1 cellular context compared by ENCODE assay signal in genomic region chr12:48119078-48119833, GRCh38.
TF ChIP-seq lines count a peak whose summit lies in the region.

Gene PFKM, plus strand, starts transcription at chr12:48119364. Its CDS starts 3,411 bp downstream, at chr12:48122775.

TF ChIP-seq in SK-N-SH, 30 proteins besides CTCF, POLR2A, EP300 and RAD21 (continued from another document):
- peak; percentile 88 for TF ChIP-seq MXI1 (IDR thresholded peaks at IDR 0.05; ENCODE audit: low read depth, low read length)
- no peak for TF ChIP-seq ELF1 (IDR thresholded peaks at IDR 0.05)
- TF ChIP-seq MAX (IDR thresholded peaks at IDR 0.05; ENCODE audit: low read depth): no peak
- TF ChIP-seq, protein P1, sequence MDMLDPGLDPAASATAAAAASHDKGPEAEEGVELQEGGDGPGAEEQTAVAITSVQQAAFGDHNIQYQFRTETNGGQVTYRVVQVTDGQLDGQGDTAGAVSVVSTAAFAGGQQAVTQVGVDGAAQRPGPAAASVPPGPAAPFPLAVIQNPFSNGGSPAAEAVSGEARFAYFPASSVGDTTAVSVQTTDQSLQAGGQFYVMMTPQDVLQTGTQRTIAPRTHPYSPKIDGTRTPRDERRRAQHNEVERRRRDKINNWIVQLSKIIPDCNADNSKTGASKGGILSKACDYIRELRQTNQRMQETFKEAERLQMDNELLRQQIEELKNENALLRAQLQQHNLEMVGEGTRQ (IDR thresholded peaks at IDR 0.05; ENCODE audit: borderline replicate concordance, low read depth, low read length): no peak
- peak; percentile 85 for TF ChIP-seq CHD2 (IDR thresholded peaks at IDR 0.05; ENCODE audit: low read length, partially characterized antibody)
- peak; percentile 92 for TF ChIP-seq POLR2AphosphoS5 (IDR thresholded peaks at IDR 0.05; ENCODE audit: low read depth, low read length)
- TF ChIP-seq FOXJ3 (CRISPR knock-in tag; IDR thresholded peaks at IDR 0.05): no peak
- TF ChIP-seq NFIC (IDR thresholded peaks at IDR 0.05; ENCODE audit: borderline replicate concordance): no peak; the same call in 1 of the 2 replicates
- peak; percentile 58; the same call in 1 of the 2 replicates for TF ChIP-seq TAF1 (IDR thresholded peaks at IDR 0.05; ENCODE audit: borderline replicate concordance, low read depth, low read length)
- TF ChIP-seq USF1 (IDR thresholded peaks at IDR 0.05; ENCODE audit: borderline replicate concordance, low read depth): peak; percentile 37; the same call in 1 of the 2 replicates
- no peak for TF ChIP-seq NRF1 (IDR thresholded peaks at IDR 0.05; ENCODE audit: low read depth, low read length)
- TF ChIP-seq GABPA (IDR thresholded peaks at IDR 0.05; ENCODE audit: low read depth): no peak
- TF ChIP-seq SIN3A (IDR thresholded peaks at IDR 0.05; ENCODE audit: borderline replicate concordance, low read depth, low read length): peak; percentile 60; the same call in 1 of the 2 replicates
TF ChIP-seq in SK-N-SH: peak in this region for 9.
